In genomic region chr2:33634261-33634910, GRCh38 we compare ENCODE assay signal across 29 cellular contexts.
"Had no signal": no experiment of that assay in that cellular context is flagged by ENCODE, and none has a peak within 500 bp of the region (broad histone marks: within the 10 kb centered on the region; RNA-seq: fewer than 3 reads in every experiment).

No MANE protein-coding gene starts in this region.

- H3K27ac ChIP-seq: brain microvascular endothelial cell, epithelial cell of prostate, right lobe of liver, thoracic aorta, upper lobe of left lung, WERI-Rb-1 had no signal

- H3K36me3 ChIP-seq: brain microvascular endothelial cell, right lobe of liver, thoracic aorta, upper lobe of left lung, WERI-Rb-1 had no signal

- DNase-seq: activated CD4-positive, alpha-beta memory T cell treated with anti-CD3 and anti-CD28 coated beads for 36 hours; activated CD4-positive, alpha-beta T cell treated with anti-CD3 and anti-CD28 coated beads, Interleukin-2, amount 10 ng/mL, durations not matched to agents 24 days and 14 days; activated CD4-positive, CD25-positive, alpha-beta regulatory T cell treated with anti-CD3 and anti-CD28 coated beads, Interleukin-2, amount 50 U/mL, for 72 hours; activated CD8-positive, alpha-beta memory T cell treated with anti-CD3 and anti-CD28 coated beads, Interleukin-2, amount 50 U/mL, for 4 hours; activated gamma-delta T cell; activated naive CD4-positive, alpha-beta T cell treated with anti-CD3 and anti-CD28 coated beads, Interleukin-2, amount 10 ng/mL, durations not matched to agents 7 days and 5 days; activated T-cell treated with anti-CD3 and anti-CD28 coated beads, Interleukin-2, amount 50 U/mL, for 1 hour; amniotic stem cell; brain microvascular endothelial cell; central memory CD4-positive, alpha-beta T cell; effector CD4-positive, alpha-beta T cell; left cardiac atrium; mammary epithelial cell; right lobe of liver; stimulated activated CD4-positive, alpha-beta T cell treated with anti-CD3 and anti-CD28 coated beads, Interleukin-2, amount 100 ng/mL, for 48 hours; T-helper 9 cell; upper lobe of left lung; WERI-Rb-1 had no signal

- H3K27ac Mint-ChIP-seq: activated CD4-positive, alpha-beta memory T cell treated with anti-CD3 and anti-CD28 coated beads for 36 hours; activated CD4-positive, alpha-beta T cell treated with anti-CD3 and anti-CD28 coated beads, Interleukin-2, amount 10 ng/mL, durations not matched to agents 24 days and 14 days; activated naive CD4-positive, alpha-beta T cell treated with anti-CD3 and anti-CD28 coated beads, Interleukin-2, amount 10 ng/mL, durations not matched to agents 7 days and 5 days; dendritic cell treated with granulocyte-macrophage colony-stimulating factor and Interleukin-4, amounts not matched to agents 40 ng/mL and 50 ng/mL, for 4 days; nephron; stimulated activated naive CD8-positive, alpha-beta T cell treated with anti-CD3 and anti-CD28 coated beads, Interleukin-15, Interleukin-2, amounts not matched to agents 100 ng/mL and 50 ng/mL, for 24 hours; T-helper 1 cell treated with Interleukin-12 subunit alpha and Interleukin-12 subunit beta and Interleukin-4 antibody, amounts not matched to agents 30 μg/mL and 1 μg/mL, for 36 hours had no signal

- H3K4me1 Mint-ChIP-seq: activated CD4-positive, alpha-beta T cell treated with anti-CD3 and anti-CD28 coated beads, Interleukin-2, amount 10 ng/mL, durations not matched to agents 24 days and 14 days; activated naive CD4-positive, alpha-beta T cell treated with anti-CD3 and anti-CD28 coated beads, Interleukin-2, amount 10 ng/mL, durations not matched to agents 7 days and 5 days; nephron had no signal

- H3K9me3 Mint-ChIP-seq: activated CD4-positive, alpha-beta memory T cell treated with anti-CD3 and anti-CD28 coated beads for 36 hours; activated CD4-positive, alpha-beta T cell treated with anti-CD3 and anti-CD28 coated beads, Interleukin-2, amount 10 ng/mL, durations not matched to agents 24 days and 14 days; activated naive CD4-positive, alpha-beta T cell treated with anti-CD3 and anti-CD28 coated beads, Interleukin-2, amount 10 ng/mL, durations not matched to agents 7 days and 5 days; dendritic cell treated with granulocyte-macrophage colony-stimulating factor and Interleukin-4, amounts not matched to agents 40 ng/mL and 50 ng/mL, for 4 days; nephron; stimulated activated naive CD8-positive, alpha-beta T cell treated with anti-CD3 and anti-CD28 coated beads, Interleukin-15, Interleukin-2, amounts not matched to agents 100 ng/mL and 50 ng/mL, for 24 hours; T-helper 1 cell treated with Interleukin-12 subunit alpha and Interleukin-12 subunit beta and Interleukin-4 antibody, amounts not matched to agents 30 μg/mL and 1 μg/mL, for 36 hours had no signal

- H3K4me3 Mint-ChIP-seq: activated CD4-positive, alpha-beta memory T cell treated with anti-CD3 and anti-CD28 coated beads for 36 hours; activated CD4-positive, alpha-beta T cell treated with anti-CD3 and anti-CD28 coated beads, Interleukin-2, amount 10 ng/mL, durations not matched to agents 24 days and 14 days; activated naive CD4-positive, alpha-beta T cell treated with anti-CD3 and anti-CD28 coated beads, Interleukin-2, amount 10 ng/mL, durations not matched to agents 7 days and 5 days; dendritic cell treated with granulocyte-macrophage colony-stimulating factor and Interleukin-4, amounts not matched to agents 40 ng/mL and 50 ng/mL, for 4 days; nephron; stimulated activated naive CD8-positive, alpha-beta T cell treated with anti-CD3 and anti-CD28 coated beads, Interleukin-15, Interleukin-2, amounts not matched to agents 100 ng/mL and 50 ng/mL, for 24 hours; T-helper 1 cell treated with Interleukin-12 subunit alpha and Interleukin-12 subunit beta and Interleukin-4 antibody, amounts not matched to agents 30 μg/mL and 1 μg/mL, for 36 hours had no signal

- ATAC-seq: left cardiac atrium, right lobe of liver had no signal

- H3K36me3 Mint-ChIP-seq: activated CD4-positive, alpha-beta memory T cell treated with anti-CD3 and anti-CD28 coated beads for 36 hours; activated naive CD4-positive, alpha-beta T cell treated with anti-CD3 and anti-CD28 coated beads, Interleukin-2, amount 10 ng/mL, durations not matched to agents 7 days and 5 days had no signal

- H3K9me3 ChIP-seq: right lobe of liver, thoracic aorta, upper lobe of left lung had no signal

- H3K4me3 ChIP-seq: right lobe of liver, thoracic aorta, upper lobe of left lung had no signal

- FAIRE-seq: astrocyte, endometrium, frontal cortex, keratinocyte, TTC549 had no signal

- H3K27me3 Mint-ChIP-seq: activated CD4-positive, alpha-beta memory T cell treated with anti-CD3 and anti-CD28 coated beads for 36 hours; activated CD4-positive, alpha-beta T cell treated with anti-CD3 and anti-CD28 coated beads, Interleukin-2, amount 10 ng/mL, durations not matched to agents 24 days and 14 days; activated naive CD4-positive, alpha-beta T cell treated with anti-CD3 and anti-CD28 coated beads, Interleukin-2, amount 10 ng/mL, durations not matched to agents 7 days and 5 days; dendritic cell treated with granulocyte-macrophage colony-stimulating factor and Interleukin-4, amounts not matched to agents 40 ng/mL and 50 ng/mL, for 4 days; stimulated activated naive CD8-positive, alpha-beta T cell treated with anti-CD3 and anti-CD28 coated beads, Interleukin-15, Interleukin-2, amounts not matched to agents 100 ng/mL and 50 ng/mL, for 24 hours had no signal

- H3K4me1 ChIP-seq: right lobe of liver, upper lobe of left lung had no signal

- H3K27me3 ChIP-seq: brain microvascular endothelial cell, right lobe of liver, upper lobe of left lung had no signal
